Comparison of ENCODE assay signal across 1 cellular context in genomic region chr2:177335917-177336450, GRCh38.
TF ChIP-seq lines count a peak whose summit lies in the region.

No MANE protein-coding gene starts in this region.

TF ChIP-seq in HepG2, 621 proteins besides CTCF, POLR2A, EP300 and RAD21:
- TF ChIP-seq CCAR2 (optimal IDR thresholded peaks at IDR 0.05; ENCODE audit: low read depth, low read length) (no peak), ZBTB8A (CRISPR knock-in tag; IDR thresholded peaks at IDR 0.05; ENCODE audit: borderline replicate concordance, low read depth) (no peak), TOPORS (CRISPR knock-in tag; IDR thresholded peaks at IDR 0.05) (no peak), PAWR (CRISPR knock-in tag; IDR thresholded peaks at IDR 0.05; ENCODE audit: borderline replicate concordance) (no peak), ZNF512B (CRISPR knock-in tag; IDR thresholded peaks at IDR 0.05; ENCODE audit: borderline replicate concordance) (no peak), NR2F1 (CRISPR knock-in tag; IDR thresholded peaks at IDR 0.05) (no peak), KDM2A (CRISPR knock-in tag; IDR thresholded peaks at IDR 0.05; ENCODE audit: borderline replicate concordance, low read depth) (no peak), KAT8 (CRISPR knock-in tag; IDR thresholded peaks at IDR 0.05) (no peak), LCORL (IDR thresholded peaks at IDR 0.05) (no peak), LCORL (CRISPR knock-in tag; IDR thresholded peaks at IDR 0.05) (no peak), ARNTL (CRISPR knock-in tag; IDR thresholded peaks at IDR 0.05) (no peak), ATF7-NPFF (CRISPR knock-in tag; IDR thresholded peaks at IDR 0.05; ENCODE audit: low read depth) (no peak), ZNF788 (CRISPR knock-in tag; IDR thresholded peaks at IDR 0.05; ENCODE audit: borderline replicate concordance) (no peak), ISL2 (CRISPR knock-in tag; IDR thresholded peaks at IDR 0.05) (no peak), SMAD9 (CRISPR knock-in tag; IDR thresholded peaks at IDR 0.05) (no peak), KDM5B (CRISPR knock-in tag; IDR thresholded peaks at IDR 0.05; ENCODE audit: borderline replicate concordance) (no peak), ZMYM4 (CRISPR knock-in tag; IDR thresholded peaks at IDR 0.05) (no peak), ZNF777 (CRISPR knock-in tag; IDR thresholded peaks at IDR 0.05) (no peak), PAX8 (CRISPR knock-in tag; IDR thresholded peaks at IDR 0.05; ENCODE audit: borderline replicate concordance) (no peak)
